Comparison of ENCODE assay signal across 25 cellular contexts in the genomic region with DNA sequence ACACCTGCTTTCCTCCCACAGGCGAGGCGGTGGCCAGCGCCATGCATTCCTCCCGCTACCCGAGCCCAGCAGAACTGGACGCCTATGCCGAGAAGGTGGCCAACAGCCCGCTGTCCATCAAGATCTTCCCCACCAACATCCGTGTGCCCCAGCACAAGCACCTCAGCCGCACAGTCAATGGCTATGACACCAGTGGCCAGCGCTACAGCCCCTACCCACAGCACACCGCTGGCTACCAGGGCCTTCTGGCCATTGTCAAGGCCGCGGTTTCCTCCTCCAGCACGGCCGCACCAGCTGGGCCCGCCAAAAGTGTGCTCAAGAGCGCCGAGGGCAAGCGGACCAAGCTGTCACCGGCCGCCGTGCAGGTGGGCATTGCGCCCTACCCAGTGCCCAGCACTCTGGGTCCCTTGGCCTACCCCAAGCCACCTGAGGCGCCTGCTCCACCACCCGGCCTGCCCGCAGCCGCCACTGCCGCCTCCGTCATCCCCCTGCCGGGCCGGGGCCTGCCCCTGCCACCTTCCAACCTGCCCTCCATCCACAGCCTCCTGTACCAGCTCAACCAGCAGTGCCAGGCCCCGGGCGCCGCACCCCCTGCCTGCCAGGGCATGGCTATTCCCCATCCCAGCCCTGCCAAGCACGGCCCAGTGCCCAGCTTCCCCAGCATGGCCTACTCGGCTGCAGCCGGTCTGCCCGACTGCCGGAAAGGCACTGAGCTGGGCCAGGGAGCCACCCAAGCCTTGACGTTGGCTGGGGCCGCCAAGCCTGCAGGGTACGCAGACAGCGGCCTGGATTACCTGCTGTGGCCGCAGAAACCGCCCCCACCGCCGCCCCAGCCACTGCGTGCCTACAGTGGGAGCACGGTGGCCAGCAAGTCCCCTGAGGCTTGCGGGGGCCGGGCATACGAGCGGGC. TPM values are rescaled to one million over a fixed set of nuclear protein-coding genes. Genes with fewer than 3 reads are reported as not detected.
DNase-seq lines count a peak whose midpoint lies in the region; ATAC-seq and TF ChIP-seq lines count a peak whose summit lies in the region.
"Had no signal": no experiment of that assay in that cellular context is flagged by ENCODE, and none has a peak within 500 bp of the region (broad histone marks: within the 10 kb centered on the region; RNA-seq: fewer than 3 reads in every experiment).

No MANE protein-coding gene starts in this region.

- H3K9me3 ChIP-seq in upper lobe of right lung, result no peaks in the 10 kb centered on the region
- H3K9me3 ChIP-seq: gastrocnemius medialis, vagina had no signal

- H3K36me3 ChIP-seq in upper lobe of right lung, result no peaks in the 10 kb centered on the region
- H3K36me3 ChIP-seq: gastrocnemius medialis, vagina had no signal

- H3K4me1 ChIP-seq in upper lobe of right lung, result no peaks in the 10 kb centered on the region
- H3K4me1 ChIP-seq: vagina had no signal

- H3K4me3 ChIP-seq in coronary artery (no peak overlapping the region), upper lobe of right lung (no peak overlapping the region)
- H3K4me3 ChIP-seq: esophagus muscularis mucosa, gastrocnemius medialis, spleen, vagina had no signal

- intact Hi-C loops in activated naive CD4-positive, alpha-beta T cell treated with anti-CD3 and anti-CD28 coated beads for 36 hours (cut with micrococcal nuclease), result no loop called here
- intact Hi-C loops in upper lobe of right lung (cut with DNase I), result no loop called here

- no peak overlapping the region for H3K27ac ChIP-seq in coronary artery
- no peak overlapping the region for H3K27ac ChIP-seq in upper lobe of right lung
- H3K27ac ChIP-seq: C4-2B, esophagus muscularis mucosa, gastrocnemius medialis, spleen, vagina had no signal

- no peaks in the 10 kb centered on the region for H3K36me3 Mint-ChIP-seq in activated naive CD4-positive, alpha-beta T cell treated with anti-CD3 and anti-CD28 coated beads for 36 hours (ENCODE audit: low read depth)
- H3K36me3 Mint-ChIP-seq: mesothelial cell of epicardium had no signal

- H3K27me3 Mint-ChIP-seq in activated naive CD4-positive, alpha-beta T cell treated with anti-CD3 and anti-CD28 coated beads for 36 hours (ENCODE audit: low read depth), result no peaks in the 10 kb centered on the region

- no peaks in the 10 kb centered on the region for H3K27me3 ChIP-seq in upper lobe of right lung
- H3K27me3 ChIP-seq: esophagus muscularis mucosa, gastrocnemius medialis, vagina had no signal

- ATAC-seq in upper lobe of right lung, result no peak
- ATAC-seq in HG02973 (IDR thresholded peaks at IDR 0.05; ENCODE audit: unreplicated experiment), result no peak
- ATAC-seq: gastrocnemius medialis had no signal

- no peak overlapping the region for H3K27ac Mint-ChIP-seq in activated naive CD4-positive, alpha-beta T cell treated with anti-CD3 and anti-CD28 coated beads for 36 hours
- H3K27ac Mint-ChIP-seq: activated T-helper 2 cell treated with anti-CD3 and anti-CD28 coated beads, Interferon-gamma antibody, Interleukin-2, Interleukin-4, amounts not matched to agents 10 μg/mL and 5 μg/mL and 100 μg/mL, durations not matched to agents 14 hours and 24 hours and 36 hours; mesothelial cell of epicardium had no signal

- DNase-seq in activated naive CD4-positive, alpha-beta T cell treated with anti-CD3 and anti-CD28 coated beads for 36 hours, result peak; percentile 3
- DNase-seq in activated naive CD4-positive, alpha-beta T cell treated with Interleukin-2 at 50 U/mL for 16 hours, result no peak
- DNase-seq in coronary artery (ENCODE audit: low spot score) (peak; percentile 68), midbrain (lab: John Stamatoyannopoulos, UW) (peak; percentile 22), upper lobe of right lung (peak; percentile 62), NCI-H446 (lab: John Stamatoyannopoulos, UW) (no peak)
- no peak for DNase-seq in stimulated activated CD4-positive, alpha-beta T cell treated with anti-CD3 and anti-CD28 coated beads, Interleukin-4, amount 100 ng/mL, for 1 hour
- DNase-seq: ACHN; activated CD4-positive, alpha-beta T cell treated with anti-CD3 and anti-CD28 coated beads for 1 hour; amygdala; DMS 273 treated with DMSO at 0.1 percent for 48 hours; effector memory CD4-positive, alpha-beta T cell; gastrocnemius medialis; Karpas-422; NCI-H1930; RPMI8226; spleen; stimulated activated CD4-positive, alpha-beta T cell treated with anti-CD3 and anti-CD28 coated beads, Interleukin-4, amount 100 ng/mL, for 4 hours; T1000 had no signal

- CTCF ChIA-PET in activated naive CD4-positive, alpha-beta T cell treated with anti-CD3 and anti-CD28 coated beads for 36 hours (lab: Charles Lee), result no interaction called here

- peaks cover 3% of the 10 kb centered on the region for H3K9me3 Mint-ChIP-seq in activated naive CD4-positive, alpha-beta T cell treated with anti-CD3 and anti-CD28 coated beads for 36 hours
- H3K9me3 Mint-ChIP-seq: mesothelial cell of epicardium had no signal

- H3K4me1 Mint-ChIP-seq in activated naive CD4-positive, alpha-beta T cell treated with anti-CD3 and anti-CD28 coated beads for 36 hours (ENCODE audit: low read depth), result peaks cover 3% of the 10 kb centered on the region
- H3K4me1 Mint-ChIP-seq: mesothelial cell of epicardium had no signal

- no peak overlapping the region for H3K4me3 Mint-ChIP-seq in activated naive CD4-positive, alpha-beta T cell treated with anti-CD3 and anti-CD28 coated beads for 36 hours
- H3K4me3 Mint-ChIP-seq: mesothelial cell of epicardium had no signal

- no peak for TF ChIP-seq CTCF in coronary artery (IDR thresholded peaks at IDR 0.05)
- no peak for TF ChIP-seq CTCF in upper lobe of right lung (IDR thresholded peaks at IDR 0.05)

RNA-seq across cellular contexts. Expression of a gene that starts 54.6 kb away (rescaled TPM):
- total RNA-seq in activated naive CD4-positive, alpha-beta T cell treated with anti-CD3 and anti-CD28 coated beads for 36 hours, result under 1 TPM; 0.20 to 0.38 TPM
- 6.2 TPM for total RNA-seq in upper lobe of right lung

Comparison
In these comparisons a context has a peak if more than half of its experiments do, and no peak if none do; other contexts are left out.
1. DNase-seq: peak in activated naive CD4-positive, alpha-beta T cell treated with anti-CD3 and anti-CD28 coated beads for 36 hours (single experiment), coronary artery (single experiment), midbrain (single experiment) and upper lobe of right lung (single experiment); none in activated naive CD4-positive, alpha-beta T cell treated with Interleukin-2 at 50 U/mL for 16 hours (single experiment), NCI-H446 (0 of 2) and stimulated activated CD4-positive, alpha-beta T cell treated with anti-CD3 and anti-CD28 coated beads, Interleukin-4, amount 100 ng/mL, for 1 hour (single experiment).